Comparison of ENCODE assay signal across 19 cellular contexts in genomic region chr4:80141543-80141942, GRCh38. TPM values are rescaled to one million over a fixed set of nuclear protein-coding genes. Genes with fewer than 3 reads are reported as not detected.
DNase-seq lines count a peak whose midpoint lies in the region; ATAC-seq and TF ChIP-seq lines count a peak whose summit lies in the region.
"Had no signal": no experiment of that assay in that cellular context is flagged by ENCODE, and none has a peak within 500 bp of the region (broad histone marks: within the 10 kb centered on the region; RNA-seq: fewer than 3 reads in every experiment).

No MANE protein-coding gene starts in this region.

- peaks cover 49% of the 10 kb centered on the region for H3K4me1 ChIP-seq in CD4-positive, CD25-positive, alpha-beta regulatory T cell (ENCODE audit: control insufficient read depth, insufficient read depth, low read length, poor library complexity, severe bottlenecking)
- no peaks in the 10 kb centered on the region for H3K4me1 ChIP-seq in breast epithelium

- no peak overlapping the region for H3K27ac ChIP-seq in CD4-positive, CD25-positive, alpha-beta regulatory T cell (ENCODE audit: insufficient read depth, low read length, poor library complexity, severe bottlenecking)
- H3K27ac ChIP-seq in epithelial cell of prostate (peak overlapping the region; percentile 46), breast epithelium (no peak overlapping the region)
- H3K27ac ChIP-seq: 22Rv1, HL-60 had no signal

- no peaks in the 10 kb centered on the region for H3K36me3 ChIP-seq in CD4-positive, CD25-positive, alpha-beta regulatory T cell (ENCODE audit: control insufficient read depth, insufficient read depth, low read length)
- no peaks in the 10 kb centered on the region for H3K36me3 ChIP-seq in breast epithelium

- H3K9me3 ChIP-seq in CD4-positive, CD25-positive, alpha-beta regulatory T cell (ENCODE audit: control insufficient read depth in 2 of 2, low read length in 2 of 2): no peaks in the 10 kb centered on the region
- no peaks in the 10 kb centered on the region for H3K9me3 ChIP-seq in T-helper 17 cell (ENCODE audit: control insufficient read depth, low read length, poor library complexity, severe bottlenecking)
- no peaks in the 10 kb centered on the region for H3K9me3 ChIP-seq in breast epithelium
- H3K9me3 ChIP-seq: SK-N-SH had no signal

- H3K27me3 ChIP-seq in CD4-positive, CD25-positive, alpha-beta regulatory T cell (ENCODE audit: control insufficient read depth, insufficient read depth, low read length): no peaks in the 10 kb centered on the region
- H3K27me3 ChIP-seq in breast epithelium: no peaks in the 10 kb centered on the region

- H3K27ac Mint-ChIP-seq in CD4-positive, CD25-positive, alpha-beta regulatory T cell: peak overlapping the region in 2 of 3 donors; percentile 49 to 85
- H3K27ac Mint-ChIP-seq in T-helper 17 cell: peak overlapping the region; percentile 32

- intact Hi-C loops in breast epithelium (cut with DNase I; ENCODE audit: low total_unique reads): no loop called here

- DNase-seq in activated CD4-positive, CD25-positive, alpha-beta regulatory T cell (lab: John Stamatoyannopoulos, UW): no peak
- peak in 1 of 3 donors; percentile 41 for DNase-seq in CD4-positive, CD25-positive, alpha-beta regulatory T cell
- DNase-seq in T-helper 17 cell (no peak), epithelial cell of prostate (ENCODE audit: low read depth, low spot score) (no peak), breast epithelium (ENCODE audit: low spot score in 2 of 2) (no peak), KG1 (lab: John Stamatoyannopoulos, UW) (no peak), Kasumi-1 (lab: John Stamatoyannopoulos, UW) (no peak)
- DNase-seq: COR-L47, DMS153, MM.1S, NCI-H187 treated with DMSO at 0.1 percent for 48 hours, NCI-H446 treated with DMSO at 0.1 percent for 48 hours, NCI-H748 treated with DMSO at 0.1 percent for 48 hours, SK-N-SH had no signal

- TF ChIP-seq POLR2A in breast epithelium (IDR thresholded peaks at IDR 0.05): no peak

- no peak overlapping the region for H3K4me3 Mint-ChIP-seq in CD4-positive, CD25-positive, alpha-beta regulatory T cell
- H3K4me3 Mint-ChIP-seq in T-helper 17 cell: no peak overlapping the region

- peaks cover 50 to 67% (median 60%) of the 10 kb centered on the region in 4 donors for H3K4me1 Mint-ChIP-seq in CD4-positive, CD25-positive, alpha-beta regulatory T cell
- H3K4me1 Mint-ChIP-seq in T-helper 17 cell: peaks cover 35% of the 10 kb centered on the region

- H3K4me3 ChIP-seq in CD4-positive, CD25-positive, alpha-beta regulatory T cell (ENCODE audit: low read depth, low read length): no peak overlapping the region
- H3K4me3 ChIP-seq in breast epithelium: no peak overlapping the region
- H3K4me3 ChIP-seq: K562 had no signal

- no peaks in the 10 kb centered on the region for H3K36me3 Mint-ChIP-seq in CD4-positive, CD25-positive, alpha-beta regulatory T cell
- H3K36me3 Mint-ChIP-seq in T-helper 17 cell (ENCODE audit: low read depth): peaks cover 2% of the 10 kb centered on the region

- no peak for TF ChIP-seq CTCF in breast epithelium (IDR thresholded peaks at IDR 0.05)

- H3K27me3 Mint-ChIP-seq in CD4-positive, CD25-positive, alpha-beta regulatory T cell: no peaks in the 10 kb centered on the region
- no peaks in the 10 kb centered on the region for H3K27me3 Mint-ChIP-seq in T-helper 17 cell

- H3K9me3 Mint-ChIP-seq in CD4-positive, CD25-positive, alpha-beta regulatory T cell: peaks cover 0 to 3% (median 0%) of the 10 kb centered on the region in 7 donors

- peak; percentile 34 to 41 for ATAC-seq in activated CD4-positive, CD25-positive, alpha-beta regulatory T cell treated with anti-CD3 and anti-CD28 coated beads, Interleukin-2, amount 50 U/mL, for 24 hours
- ATAC-seq in CD4-positive, CD25-positive, alpha-beta regulatory T cell (ENCODE audit: low read depth in 2 of 2): no peak
- no peak for ATAC-seq in T-helper 17 cell
- ATAC-seq: K562, Right ventricle myocardium inferior had no signal

RNA-seq across cellular contexts. Expression of gene PRDM8, which starts 55.8 kb away (rescaled TPM):
- total RNA-seq in CD4-positive, CD25-positive, alpha-beta regulatory T cell: 31.7 TPM
- 1 to 10 TPM; 2.0 to 4.7 (median 3.6) TPM for polyA plus RNA-seq in CD4-positive, CD25-positive, alpha-beta regulatory T cell
- 10 to 100 TPM; 10.2 to 20.0 TPM for total RNA-seq in T-helper 17 cell
- total RNA-seq in breast epithelium: 1 to 10 TPM; 1.2 to 7.0 (median 5.9) TPM
- polyA plus RNA-seq: K562 had no signal

Comparison
In these comparisons a context has a peak if more than half of its experiments do, and no peak if none do; other contexts are left out.
1. ATAC-seq: peak in activated CD4-positive, CD25-positive, alpha-beta regulatory T cell treated with anti-CD3 and anti-CD28 coated beads, Interleukin-2, amount 50 U/mL, for 24 hours (2 of 2); none in CD4-positive, CD25-positive, alpha-beta regulatory T cell (0 of 2) and T-helper 17 cell (single experiment).